ENCODE assay signal across 17 cellular contexts in the genomic region with DNA sequence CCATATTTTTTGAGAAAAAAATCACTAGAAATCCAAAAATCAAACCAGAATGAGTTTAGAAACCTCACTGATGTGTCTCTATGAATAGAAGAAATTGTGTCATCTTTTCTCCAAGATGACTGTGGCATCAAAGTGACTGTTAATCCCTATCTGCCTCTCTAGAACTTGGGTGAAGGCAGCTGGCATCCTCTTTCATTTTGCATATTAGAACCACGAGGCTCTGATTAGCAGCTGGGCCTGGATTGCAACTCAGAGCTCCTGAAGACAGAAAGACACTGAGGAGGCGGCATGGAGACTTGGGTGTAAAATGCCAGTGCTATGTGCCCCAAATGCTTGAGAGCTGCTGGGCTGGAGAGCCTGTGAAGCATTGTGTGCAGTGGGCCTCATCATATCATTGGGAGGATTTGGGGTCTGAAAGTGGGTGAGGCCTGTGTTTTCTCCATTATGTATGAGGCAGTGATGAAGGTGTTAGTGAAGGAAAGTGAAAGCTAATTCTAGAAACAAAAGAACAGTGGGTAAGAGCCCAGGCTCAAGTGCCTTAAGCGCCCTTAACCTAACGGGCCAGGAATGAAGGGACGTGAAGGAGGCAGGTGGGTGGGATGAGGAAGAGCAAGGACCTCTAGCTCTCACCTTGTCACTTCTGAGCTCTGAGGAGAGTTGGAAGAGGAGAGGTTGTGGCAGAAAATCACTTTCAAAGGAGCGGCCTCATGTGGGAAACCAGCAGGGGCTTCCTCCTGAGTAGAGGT. TPM values are rescaled to one million over a fixed set of nuclear protein-coding genes. Genes with fewer than 3 reads are reported as not detected.
DNase-seq lines count a peak whose midpoint lies in the region; ATAC-seq and TF ChIP-seq lines count a peak whose summit lies in the region.
"Had no signal": no experiment of that assay in that cellular context is flagged by ENCODE, and none has a peak within 500 bp of the region (broad histone marks: within the 10 kb centered on the region; RNA-seq: fewer than 3 reads in every experiment).

No MANE protein-coding gene starts in this region.

- DNase-seq in NCI-H1417 (lab: John Stamatoyannopoulos, UW) (peak; percentile 43 to 65 (median 63)), NCI-H1417 treated with DMSO at 0.1 percent for 48 hours (lab: John Stamatoyannopoulos, UW) (no peak), NCI-H2107 (lab: John Stamatoyannopoulos, UW) (peak; percentile 55), myocyte (ENCODE audit: low read depth) (peak; percentile 4), Caco-2 (no peak)
- DNase-seq: GF-D8, H9 had no signal

- H3K4me1 ChIP-seq in Caco-2: no peaks in the 10 kb centered on the region

- H3K36me3 ChIP-seq in SU-DHL-6 (ENCODE audit: low read length) (no peaks in the 10 kb centered on the region), Caco-2 (ENCODE audit: control insufficient read depth, insufficient read depth, low read length) (no peaks in the 10 kb centered on the region)

- H3K27me3 Mint-ChIP-seq in Caco-2 (ENCODE audit: insufficient read depth, unreplicated experiment): peaks cover 3% of the 10 kb centered on the region

- TF ChIP-seq CTCF in SU-DHL-6 (IDR thresholded peaks at IDR 0.05; ENCODE audit: insufficient read depth, low read length, poor library complexity, severe bottlenecking): no peak
- TF ChIP-seq CTCF in Caco-2 (IDR thresholded peaks at IDR 0.05; ENCODE audit: insufficient read depth in 1 of 2, low read depth in 1 of 2, low read length in 1 of 2, severe bottlenecking in 1 of 2, unreplicated experiment in 1 of 2): no peak

- H2AFZ ChIP-seq in SU-DHL-6 (ENCODE audit: low read depth, low read length, severe bottlenecking): peak overlapping the region; percentile 3

- no peaks in the 10 kb centered on the region for H3K4me1 Mint-ChIP-seq in Caco-2 (ENCODE audit: low read depth, unreplicated experiment)
- H3K4me1 Mint-ChIP-seq: CD14-positive monocyte had no signal

- no peak overlapping the region for H3K27ac ChIP-seq in SU-DHL-6 (ENCODE audit: low read depth, low read length)
- H3K27ac ChIP-seq: 22Rv1, HL-60, KMS-11 had no signal

- H3K9me2 ChIP-seq in SU-DHL-6 (replicated peaks; ENCODE audit: insufficient read depth, low read length): no peaks in the 10 kb centered on the region

- BruUV-seq in Caco-2 (replicated peaks; lab: Mats Ljungman, UMichigan): no TSS peak

- no peaks in the 10 kb centered on the region for H3F3A ChIP-seq in SU-DHL-6 (ENCODE audit: insufficient read depth)

- H3K9me3 Mint-ChIP-seq in Caco-2 (ENCODE audit: unreplicated experiment): no peaks in the 10 kb centered on the region
- H3K9me3 Mint-ChIP-seq: CD14-positive monocyte, H9 had no signal

- H3K9ac ChIP-seq in SU-DHL-6 (ENCODE audit: low read length): no peak overlapping the region
- H3K9ac ChIP-seq: KMS-11 had no signal

- no peaks in the 10 kb centered on the region for H3K79me2 ChIP-seq in SU-DHL-6 (ENCODE audit: insufficient read depth, low read length)

- H4K20me1 ChIP-seq in SU-DHL-6 (ENCODE audit: low read depth, low read length): no peaks in the 10 kb centered on the region

- CTCF ChIA-PET in Caco-2 (lab: Charles Lee): interaction anchor here (1.0 to 4.2 kb wide), 3 partner anchors 31 to 134 kb away, joined by 3 to 90 read pairs (median 4); no protein-coding TSS in a partner anchor

- ATAC-seq in HG02759 (IDR thresholded peaks at IDR 0.05; ENCODE audit: unreplicated experiment) (no peak), GM21367 (IDR thresholded peaks at IDR 0.05; ENCODE audit: unreplicated experiment) (no peak)

- POLR2A ChIA-PET in Caco-2 (lab: Charles Lee): no interaction called here

- no peak overlapping the region for H3K4me3 Mint-ChIP-seq in Caco-2 (ENCODE audit: unreplicated experiment)
- H3K4me3 Mint-ChIP-seq: CD14-positive monocyte had no signal

- H3K4me3 ChIP-seq in SU-DHL-6 (ENCODE audit: insufficient read depth, low read length, poor library complexity, severe bottlenecking) (no peak overlapping the region), Caco-2 (ENCODE audit: low read depth, low read length) (no peak overlapping the region)

- H3K4me2 ChIP-seq in SU-DHL-6 (ENCODE audit: low read depth, low read length, poor library complexity, severe bottlenecking): no peak overlapping the region
- H3K4me2 ChIP-seq: KMS-11 had no signal

- no peaks in the 10 kb centered on the region for H3K36me3 Mint-ChIP-seq in Caco-2 (ENCODE audit: insufficient read depth, unreplicated experiment)
- H3K36me3 Mint-ChIP-seq: CD14-positive monocyte had no signal

- no peak overlapping the region for H3K27ac Mint-ChIP-seq in Caco-2 (ENCODE audit: unreplicated experiment)
- H3K27ac Mint-ChIP-seq: CD14-positive monocyte, H9 had no signal

- intact Hi-C loops in Caco-2 (cut with micrococcal nuclease; ENCODE audit: unreplicated experiment): loop anchor here (2.0 to 10.0 kb wide), 2 partner anchors 451 to 595 kb away; no protein-coding TSS in a partner anchor

- H3K9me3 ChIP-seq in SU-DHL-6 (ENCODE audit: insufficient read depth, low read length) (no peaks in the 10 kb centered on the region), Caco-2 (no peaks in the 10 kb centered on the region)

- H3K27me3 ChIP-seq in SU-DHL-6 (ENCODE audit: low read length) (no peaks in the 10 kb centered on the region), Caco-2 (replicated peaks; ENCODE audit: control insufficient read depth, insufficient read depth, low read length) (no peaks in the 10 kb centered on the region; the same call in 1 of the 2 replicates)

RNA-seq across cellular contexts. Expression of a gene that starts 26.2 kb away (rescaled TPM):
- total RNA-seq in myocyte (not detected in 2 replicates), Caco-2 (2022) (0.23 TPM in 1 of 2 replicates, not detected in the other)
- not detected for polyA plus RNA-seq in myocyte (2012)
- total RNA-seq: H9; HT1080; T-helper 1 cell treated with Interleukin-12 subunit alpha and Interleukin-12 subunit beta and Interleukin-4 antibody, amounts not matched to agents 30 ng/mL and 1 ng/mL, for 36 hours had no signal
- polyA plus RNA-seq: CD14-positive monocyte had no signal

RNA-seq across cellular contexts. Expression of a gene that starts 36.1 kb away (rescaled TPM):
- total RNA-seq in myocyte (not detected in 2 replicates), Caco-2 (2022) (0.66 and 1.5 TPM in 2 replicates)
- not detected for polyA plus RNA-seq in myocyte (2012)
- total RNA-seq: H9; HT1080; MCF 10A; T-helper 1 cell treated with Interleukin-12 subunit alpha and Interleukin-12 subunit beta and Interleukin-4 antibody, amounts not matched to agents 30 ng/mL and 1 ng/mL, for 36 hours had no signal
- polyA plus RNA-seq: CD14-positive monocyte had no signal

Comparison
In these comparisons a context has a peak if more than half of its experiments do, and no peak if none do; other contexts are left out.
1. DNase-seq: peak in NCI-H1417 (3 of 3), NCI-H2107 (single experiment) and myocyte (single experiment); none in NCI-H1417 treated with DMSO at 0.1 percent for 48 hours (single experiment) and Caco-2 (0 of 2).